ENCODE assay signal across 14 cellular contexts in genomic region chr1:116807871-116808450, GRCh38. TPM values are rescaled to one million over a fixed set of nuclear protein-coding genes. Genes with fewer than 3 reads are reported as not detected.
DNase-seq lines count a peak whose midpoint lies in the region; ATAC-seq and TF ChIP-seq lines count a peak whose summit lies in the region.
"Had no signal": no experiment of that assay in that cellular context is flagged by ENCODE, and none has a peak within 500 bp of the region (broad histone marks: within the 10 kb centered on the region; RNA-seq: fewer than 3 reads in every experiment).

No MANE protein-coding gene starts in this region.

- intact Hi-C loops in testis (cut with DNase I; ENCODE audit: low total_unique reads) (no loop called here), Calu3 (cut with micrococcal nuclease; ENCODE audit: unreplicated experiment) (no loop called here)

- no peaks in the 10 kb centered on the region for H3K27me3 Mint-ChIP-seq in activated naive CD8-positive, alpha-beta T cell treated with anti-CD3 and anti-CD28 coated beads for 36 hours
- no peaks in the 10 kb centered on the region for H3K27me3 Mint-ChIP-seq in Calu3 (ENCODE audit: unreplicated experiment)

- ATAC-seq in HG03095 (IDR thresholded peaks at IDR 0.05; ENCODE audit: unreplicated experiment), result no peak
- ATAC-seq: PC-3 had no signal

- peak overlapping the region; percentile 61 for H3K4me3 Mint-ChIP-seq in activated naive CD8-positive, alpha-beta T cell treated with anti-CD3 and anti-CD28 coated beads for 36 hours
- no peak overlapping the region for H3K4me3 Mint-ChIP-seq in Calu3 (ENCODE audit: low read depth, unreplicated experiment)

- H3K4me1 Mint-ChIP-seq in activated naive CD8-positive, alpha-beta T cell treated with anti-CD3 and anti-CD28 coated beads for 36 hours, result peaks cover 70% of the 10 kb centered on the region
- no peaks in the 10 kb centered on the region for H3K4me1 Mint-ChIP-seq in Calu3 (ENCODE audit: low read depth, unreplicated experiment)

- no peaks in the 10 kb centered on the region for H3K9me3 ChIP-seq in testis

- peaks cover 62% of the 10 kb centered on the region for H3K36me3 Mint-ChIP-seq in activated naive CD8-positive, alpha-beta T cell treated with anti-CD3 and anti-CD28 coated beads for 36 hours
- no peaks in the 10 kb centered on the region for H3K36me3 Mint-ChIP-seq in Calu3 (ENCODE audit: insufficient read depth, unreplicated experiment)

- no peaks in the 10 kb centered on the region for H3K27me3 ChIP-seq in testis

- no peak for TF ChIP-seq CTCF in testis (IDR thresholded peaks at IDR 0.05)
- TF ChIP-seq CTCF in Calu3 (IDR thresholded peaks at IDR 0.05; ENCODE audit: unreplicated experiment), result no peak

- peak overlapping the region; percentile 94 for H3K27ac Mint-ChIP-seq in activated naive CD8-positive, alpha-beta T cell treated with anti-CD3 and anti-CD28 coated beads for 36 hours
- no peak overlapping the region for H3K27ac Mint-ChIP-seq in Calu3 (ENCODE audit: unreplicated experiment)

- H3K27ac ChIP-seq in testis, result no peak overlapping the region

- WGBS in testis, 2 donors, result 81 to 85% methylated on average over 12 of the region's 12 CpGs

- H3K36me3 ChIP-seq in testis (ENCODE audit: low read depth, missing control alignments), result no peaks in the 10 kb centered on the region

- no TSS peak for BruUV-seq in Calu3 (replicated peaks; lab: Mats Ljungman, UMichigan)

- DNase-seq in NCI-H2107 treated with DMSO at 0.1 percent for 48 hours (lab: John Stamatoyannopoulos, UW; ENCODE audit: unreplicated experiment) (peak; percentile 54), NCI-H2107 (lab: John Stamatoyannopoulos, UW) (no peak), NCI-H345 (lab: John Stamatoyannopoulos, UW) (peak; percentile 69), pons (ENCODE audit: low spot score) (peak; percentile 24), testis (no peak), Calu3 (no peak)
- DNase-seq in activated naive CD8-positive, alpha-beta T cell treated with anti-CD3 and anti-CD28 coated beads for 36 hours, result no peak
- DNase-seq: 8988T; effector CD4-positive, alpha-beta T cell; glutamatergic neuron; PC-3 had no signal

- no peaks in the 10 kb centered on the region for H3K4me1 ChIP-seq in testis

- TF ChIP-seq POLR2A in testis (IDR thresholded peaks at IDR 0.05), result no peak

- no peak overlapping the region for H3K4me3 ChIP-seq in testis

- CTCF ChIA-PET in Calu3 (lab: Charles Lee), result no interaction called here

- H3K9me3 Mint-ChIP-seq in activated naive CD8-positive, alpha-beta T cell treated with anti-CD3 and anti-CD28 coated beads for 36 hours, result peaks cover 13% of the 10 kb centered on the region
- peaks cover 4% of the 10 kb centered on the region for H3K9me3 Mint-ChIP-seq in Calu3 (ENCODE audit: low read depth, unreplicated experiment)

RNA-seq across cellular contexts. Expression of gene CD2, which starts 53.7 kb away (rescaled TPM):
- 100 to 1,000 TPM; 291 TPM for total RNA-seq in activated naive CD8-positive, alpha-beta T cell treated with anti-CD3 and anti-CD28 coated beads for 36 hours
- total RNA-seq in testis (1 to 10 TPM in 1 of 2 donors, under 1 TPM in 1; 0.63 to 1.4 TPM), Calu3 (2022) (not detected in 2 replicates)
- 5.8 TPM for polyA plus RNA-seq in testis (ENCODE audit: insufficient read depth, low read depth, low replicate concordance)
- total RNA-seq: PC-3, temporal lobe had no signal
- polyA plus RNA-seq: neural cell had no signal

Comparison
In these comparisons a context has a peak if more than half of its experiments do, and no peak if none do; other contexts are left out.
1. DNase-seq: peak in NCI-H2107 treated with DMSO at 0.1 percent for 48 hours (single experiment), NCI-H345 (single experiment) and pons (single experiment); none in NCI-H2107 (single experiment), activated naive CD8-positive, alpha-beta T cell treated with anti-CD3 and anti-CD28 coated beads for 36 hours (single experiment), testis (single experiment) and Calu3 (single experiment).
2. RNA of gene CD2, which starts 53.7 kb away (total RNA-seq): 291 TPM in activated naive CD8-positive, alpha-beta T cell treated with anti-CD3 and anti-CD28 coated beads for 36 hours; 0.63 to 1.4 TPM in testis and not detected in Calu3; every median in the first group is over 100 times any median in the second.